Comparison of ENCODE assay signal across 30 cellular contexts in genomic region chr16:59330030-59330670, GRCh38.
A peak's percentile ranks its signal among the peaks of the same experiment; 100 is the strongest.
DNase-seq lines count a peak whose midpoint lies in the region; ATAC-seq, FAIRE-seq and TF ChIP-seq lines count a peak whose summit lies in the region.
"Had no signal": no experiment of that assay in that cellular context is flagged by ENCODE, and none has a peak within 500 bp of the region (broad histone marks: within the 10 kb centered on the region; RNA-seq: fewer than 3 reads in every experiment).

No MANE protein-coding gene starts in this region.

- no peak overlapping the region for H3K56ac ChIP-seq in IMR-90 (ENCODE audit: extremely low read depth, insufficient read depth, low read length)

- no peak for TF ChIP-seq RAD21 in IMR-90 (IDR thresholded peaks at IDR 0.05; ENCODE audit: low read length)

- H4K8ac ChIP-seq in IMR-90 (ENCODE audit: low read depth in 2 of 2, low read length in 2 of 2) (no peak overlapping the region), neuronal stem cell (ENCODE audit: low read depth, low read length) (no peak overlapping the region)

- no peak overlapping the region for H3K23ac ChIP-seq in IMR-90 (ENCODE audit: low read depth, low read length)
- no peak overlapping the region for H3K23ac ChIP-seq in neuronal stem cell (ENCODE audit: low read depth, low read length, poor library complexity)

- no peak for TF ChIP-seq POLR2A in IMR-90 (IDR thresholded peaks at IDR 0.05; ENCODE audit: low read depth, low read length)
- TF ChIP-seq POLR2A in GM12891 (IDR thresholded peaks at IDR 0.05; ENCODE audit: low read depth, low read length), result no peak

- H3K79me1 ChIP-seq in IMR-90 (ENCODE audit: low read depth in 1 of 2, low read length in 2 of 2) (no peaks in the 10 kb centered on the region), neuronal stem cell (ENCODE audit: low read depth, low read length) (no peaks in the 10 kb centered on the region)

- no CpG with 5 or more reads among the region's 2 CpGs for WGBS in IMR-90 (ENCODE audit: extremely low coverage in 2 of 2, insufficient read length in 1 of 2), 2 experiments
- whole genome bisulfite sequencing in neuronal stem cell (ENCODE audit: extremely low coverage in 2 of 2, insufficient read length in 2 of 2, insufficient replicate concordance in 1 of 2), 2 donors, result no CpG with 5 or more reads among the region's 2 CpGs

- H2BK120ac ChIP-seq in IMR-90 (ENCODE audit: low read depth, low read length) (no peak overlapping the region), neuronal stem cell (ENCODE audit: low read depth, low read length) (no peak overlapping the region)

- no peaks in the 10 kb centered on the region for H3K27me3 ChIP-seq in IMR-90 (ENCODE audit: control insufficient read depth, insufficient read depth, low read length)
- peaks cover 0 to 2% (median 0%) of the 10 kb centered on the region in 3 experiments for H3K27me3 ChIP-seq in neuronal stem cell (ENCODE audit: control insufficient read depth in 3 of 3, insufficient read depth in 3 of 3, low read depth in 1 of 3, low read length in 3 of 3)
- H3K27me3 ChIP-seq: BE2C, esophagus squamous epithelium, pancreas, SJSA1, testis had no signal

- H3K9me1 ChIP-seq in IMR-90 (ENCODE audit: insufficient read depth, low read length), result no peaks in the 10 kb centered on the region

- no peak overlapping the region for H2BK12ac ChIP-seq in neuronal stem cell (ENCODE audit: low read length)

- no peak overlapping the region for H3K4ac ChIP-seq in IMR-90 (ENCODE audit: low read depth, low read length)
- no peak overlapping the region for H3K4ac ChIP-seq in neuronal stem cell (ENCODE audit: low read length)

- no peak overlapping the region for H3K4me3 ChIP-seq in IMR-90 (ENCODE audit: insufficient read depth, low read depth, low read length)
- H3K4me3 ChIP-seq in neuronal stem cell (ENCODE audit: low read length in 2 of 2), result no peak overlapping the region
- H3K4me3 ChIP-seq: esophagus squamous epithelium, pancreas, SJSA1, skin epidermis, testis had no signal

- dilution Hi-C loops in IMR-90 (cut with HindIII; ENCODE audit: low sequenced_read_pairs, unreplicated experiment), result no loop called here

- H3K14ac ChIP-seq in IMR-90 (replicated peaks; ENCODE audit: low read depth, low read length) (no peak overlapping the region), neuronal stem cell (ENCODE audit: low read length) (no peak overlapping the region)

- no peak for FAIRE-seq in GM12891 (lab: Jason Lieb, UNC)
- FAIRE-seq: A204.1, endometrium, pancreas had no signal

- H3K18ac ChIP-seq in IMR-90 (ENCODE audit: low read depth, low read length), result no peak overlapping the region
- no peak overlapping the region for H3K18ac ChIP-seq in neuronal stem cell (ENCODE audit: low read length)

- no TSS peak for BruUV-seq in IMR-90 (replicated peaks; lab: Mats Ljungman, UMichigan)

- H2AK9ac ChIP-seq in IMR-90 (replicated peaks; ENCODE audit: low read depth, low read length, poor library complexity), result no peak overlapping the region

- ATAC-seq in IMR-90 (ENCODE audit: low read depth) (peak; percentile 77), GM18873 (IDR thresholded peaks at IDR 0.05; ENCODE audit: low FRiP score, unreplicated experiment) (no peak), GM21367 (IDR thresholded peaks at IDR 0.05; ENCODE audit: unreplicated experiment) (no peak)
- ATAC-seq: left colon, pancreas had no signal

- in situ Hi-C loops in IMR-90 (cut with MboI; ENCODE audit: low sequenced_read_pairs), result no loop called here

- H4K20me1 ChIP-seq in IMR-90 (ENCODE audit: insufficient read depth, low read length), result no peaks in the 10 kb centered on the region

- H3K9ac ChIP-seq in IMR-90 (ENCODE audit: low read depth, low read length) (no peak overlapping the region), neuronal stem cell (ENCODE audit: low read depth, low read length, poor library complexity) (no peak overlapping the region)

- H2BK15ac ChIP-seq in IMR-90 (ENCODE audit: low read depth, low read length), result no peak overlapping the region
- H2BK15ac ChIP-seq in neuronal stem cell (ENCODE audit: low read length), result no peak overlapping the region

- DNase-seq in Ammon's horn (ENCODE audit: low spot score), result peak; percentile 45
- DNase-seq in IMR-90, result peak; percentile 7
- DNase-seq in fibroblast of gingiva (ENCODE audit: low read depth), result peak; percentile 11
- DNase-seq in neuronal stem cell (ENCODE audit: low spot score), result peak; percentile 54
- DNase-seq in GM12891 (ENCODE audit: insufficient read length, low spot score), result no peak
- no peak for DNase-seq in NCI-H2081 treated with DMSO at 0.1 percent for 48 hours (lab: John Stamatoyannopoulos, UW)
- DNase-seq: activated CD4-positive, alpha-beta T cell treated with anti-CD3 and anti-CD28 coated beads, Interleukin-2, amount 10 ng/mL, durations not matched to agents 24 days and 14 days; activated effector memory CD4-positive, alpha-beta T cell treated with Interleukin-2 at 50 U/mL for 16 hours; BE2C; CD8-positive, alpha-beta memory T cell; esophagus squamous epithelium; GOT3; hypothalamus; left colon; NCI-H1092; NCI-H187; NCI-H2171 treated with DMSO at 0.1 percent for 48 hours; NCI-H510A; nephron progenitor cell; pancreas; stimulated activated naive CD4-positive, alpha-beta T cell treated with Interleukin-2 at 50 U/mL for 16 hours; testis; WERI-Rb-1 had no signal

- CTCF ChIA-PET in IMR-90 (lab: Yijun Ruan, JAX), result no interaction called here

- no peak overlapping the region for H2BK5ac ChIP-seq in IMR-90 (ENCODE audit: low read depth, low read length, poor library complexity, severe bottlenecking)
- no peak overlapping the region for H2BK5ac ChIP-seq in neuronal stem cell (ENCODE audit: low read length)

- H4K91ac ChIP-seq in IMR-90 (ENCODE audit: insufficient read depth, low read depth, low read length) (no peak overlapping the region), neuronal stem cell (ENCODE audit: low read depth, low read length, poor library complexity) (no peak overlapping the region)

- H3K9me3 ChIP-seq in IMR-90 (ENCODE audit: control insufficient read depth, insufficient read depth, low read length) (0 out of 2 replicates have a peak, but pooled peaks cover 2% of the 10 kb centered on the region), neuronal stem cell (replicated peaks in 1 of 2; ENCODE audit: control insufficient read depth in 2 of 2, insufficient read depth in 1 of 2, low read depth in 1 of 2, low read length in 2 of 2) (no peaks in the 10 kb centered on the region)
- H3K9me3 ChIP-seq: BE2C, esophagus squamous epithelium, pancreas, testis had no signal

- no peak overlapping the region for H2BK20ac ChIP-seq in IMR-90 (ENCODE audit: low read depth, low read length)

- no peak overlapping the region for H4K5ac ChIP-seq in IMR-90 (ENCODE audit: low read depth, low read length)

- H3K4me1 ChIP-seq in IMR-90 (ENCODE audit: control insufficient read depth, insufficient read depth, low read length) (no peaks in the 10 kb centered on the region), neuronal stem cell (ENCODE audit: control insufficient read depth in 2 of 2, insufficient read depth in 1 of 2, low read depth in 1 of 2, low read length in 2 of 2) (peaks cover 0 to 10% of the 10 kb centered on the region in 2 donors)
- H3K4me1 ChIP-seq: BE2C, esophagus squamous epithelium, pancreas, SJSA1, testis had no signal

- no peak for TF ChIP-seq CTCF in IMR-90 (conservative IDR thresholded peaks at IDR 0.05; ENCODE audit: low read depth, low read length)

- H3K36me3 ChIP-seq in IMR-90 (ENCODE audit: control insufficient read depth, insufficient read depth, low read length), result no peaks in the 10 kb centered on the region
- H3K36me3 ChIP-seq in neuronal stem cell (replicated peaks in 1 of 2; ENCODE audit: control insufficient read depth in 2 of 2, insufficient read depth in 2 of 2, low read length in 2 of 2), result no peaks in the 10 kb centered on the region
- H3K36me3 ChIP-seq: BE2C, esophagus squamous epithelium, pancreas, SJSA1, WERI-Rb-1 had no signal

- H2AFZ ChIP-seq in IMR-90 (replicated peaks; ENCODE audit: low read length, poor library complexity) (no peak overlapping the region), neuronal stem cell (ENCODE audit: low read length) (no peak overlapping the region)

- H2AK5ac ChIP-seq in IMR-90 (ENCODE audit: low read depth, low read length) (no peak overlapping the region), neuronal stem cell (ENCODE audit: low read depth, low read length) (no peak overlapping the region)

- POLR2A ChIA-PET in IMR-90 (lab: Charles Lee; ENCODE audit: unreplicated experiment), result no interaction called here

- intact Hi-C loops in IMR-90 (cut with micrococcal nuclease), result no loop called here

- no peak overlapping the region for H3K27ac ChIP-seq in IMR-90 (ENCODE audit: insufficient read depth, low read length)
- H3K27ac ChIP-seq in neuronal stem cell (replicated peaks; ENCODE audit: low read length), result peak overlapping the region; percentile 88
- H3K27ac ChIP-seq: esophagus squamous epithelium, pancreas, RWPE1, SJSA1, testis, WERI-Rb-1 had no signal

- H3K4me2 ChIP-seq in IMR-90 (ENCODE audit: low read depth, low read length) (no peak overlapping the region), neuronal stem cell (ENCODE audit: insufficient read depth, low read length, poor library complexity, severe bottlenecking) (no peak overlapping the region)

TF ChIP-seq in IMR-90, 13 proteins besides CTCF, POLR2A, EP300 and RAD21 (continues in another document):
- TF ChIP-seq USF2 (IDR thresholded peaks at IDR 0.05; ENCODE audit: low read depth, low read length) (no peak), MXI1 (IDR thresholded peaks at IDR 0.05; ENCODE audit: borderline replicate concordance, low read depth, low read length) (no peak), MAFK (IDR thresholded peaks at IDR 0.05; ENCODE audit: low read depth, low read length) (no peak), CHD1 (IDR thresholded peaks at IDR 0.05; ENCODE audit: low read depth, low read length) (no peak)

TF ChIP-seq in GM12891, 5 proteins besides CTCF, POLR2A, EP300 and RAD21:
- no peak for TF ChIP-seq POLR2AphosphoS5 (IDR thresholded peaks at IDR 0.05; ENCODE audit: low read depth, low read length)
- TF ChIP-seq SPI1 (IDR thresholded peaks at IDR 0.05; ENCODE audit: low read depth, low read length), result no peak
- no peak for TF ChIP-seq TAF1 (IDR thresholded peaks at IDR 0.05; ENCODE audit: low read depth, low read length)
- no peak for TF ChIP-seq POU2F2 (IDR thresholded peaks at IDR 0.05; ENCODE audit: low read depth, low read length)
- no peak for TF ChIP-seq PAX5 (IDR thresholded peaks at IDR 0.05; ENCODE audit: insufficient read depth, low read length, severe bottlenecking)
TF ChIP-seq in GM12891: peak in this region for 0.

Comparison
In these comparisons a context has a peak if more than half of its experiments do, and no peak if none do; other contexts are left out.
1. DNase-seq: peak in Ammon's horn (single experiment), IMR-90 (single experiment), fibroblast of gingiva (single experiment) and neuronal stem cell (single experiment); none in GM12891 (single experiment) and NCI-H2081 treated with DMSO at 0.1 percent for 48 hours (single experiment).